Comparison of ENCODE assay signal across 12 cellular contexts in genomic region chr2:1132328-1132964, GRCh38.
A peak's percentile ranks its signal among the peaks of the same experiment; 100 is the strongest.
DNase-seq lines count a peak whose midpoint lies in the region; ATAC-seq and TF ChIP-seq lines count a peak whose summit lies in the region.
"Had no signal": no experiment of that assay in that cellular context is flagged by ENCODE, and none has a peak within 500 bp of the region (broad histone marks: within the 10 kb centered on the region; RNA-seq: fewer than 3 reads in every experiment).

No MANE protein-coding gene starts in this region.

- no peaks in the 10 kb centered on the region for H3F3A ChIP-seq in PC-3 (ENCODE audit: low read length, unreplicated experiment)

- peaks cover 32% of the 10 kb centered on the region for H3K4me1 Mint-ChIP-seq in activated naive CD4-positive, alpha-beta T cell treated with anti-CD3 and anti-CD28 coated beads for 36 hours (ENCODE audit: low read depth)
- H3K4me1 Mint-ChIP-seq in stimulated activated naive CD8-positive, alpha-beta T cell treated with anti-CD3 and anti-CD28 coated beads, Interleukin-15, amount 100 ng/mL, for 72 hours: peaks cover 34% of the 10 kb centered on the region

- peak; percentile 94 for ATAC-seq in stimulated activated naive CD8-positive, alpha-beta T cell treated with anti-CD3 and anti-CD28 coated beads, Interleukin-15, amount 100 ng/mL, for 72 hours
- ATAC-seq in PC-3 (no peak), gastrocnemius medialis (no peak), GM19397 (IDR thresholded peaks at IDR 0.05; ENCODE audit: unreplicated experiment) (no peak)

- DNase-seq in activated naive CD4-positive, alpha-beta T cell treated with anti-CD3 and anti-CD28 coated beads for 36 hours: peak; percentile 61
- no peak for DNase-seq in activated naive CD4-positive, alpha-beta T cell (lab: John Stamatoyannopoulos, UW)
- DNase-seq in NCI-H526 treated with DMSO at 0.1 percent for 48 hours (lab: John Stamatoyannopoulos, UW) (peak; percentile 93), kidney glomerular epithelial cell (lab: John Stamatoyannopoulos, UW) (peak; percentile 50), PC-3 (no peak), gastrocnemius medialis (no peak)
- DNase-seq in stimulated activated naive CD8-positive, alpha-beta T cell treated with anti-CD3 and anti-CD28 coated beads, Interleukin-15, amount 100 ng/mL, for 72 hours: peak; percentile 27 to 41
- DNase-seq: MG63, posterior cingulate gyrus had no signal

- no peak for TF ChIP-seq POLR2A in gastrocnemius medialis (IDR thresholded peaks at IDR 0.05)

- no peaks in the 10 kb centered on the region for H3K79me2 ChIP-seq in PC-3 (ENCODE audit: low read length)

- no peaks in the 10 kb centered on the region for H3K36me3 Mint-ChIP-seq in activated naive CD4-positive, alpha-beta T cell treated with anti-CD3 and anti-CD28 coated beads for 36 hours (ENCODE audit: low read depth)

- H3K9ac ChIP-seq in PC-3 (ENCODE audit: low read length): no peak overlapping the region

- no peak for TF ChIP-seq CTCF in PC-3 (conservative IDR thresholded peaks at IDR 0.05; ENCODE audit: low read depth, low read length)
- no peak for TF ChIP-seq CTCF in gastrocnemius medialis (IDR thresholded peaks at IDR 0.05 in 4 of 5, conservative IDR thresholded peaks at IDR 0.05 in 1 of 5)

- H3K4me1 ChIP-seq in PC-3 (ENCODE audit: insufficient read depth, low read length) (no peaks in the 10 kb centered on the region), gastrocnemius medialis (no peaks in the 10 kb centered on the region)
- H3K4me1 ChIP-seq: vagina had no signal

- H3K36me3 ChIP-seq in PC-3 (ENCODE audit: low read depth, low read length): no peaks in the 10 kb centered on the region
- H3K36me3 ChIP-seq in gastrocnemius medialis: no peaks in the 10 kb centered on the region
- H3K36me3 ChIP-seq: cardiac muscle cell, MG63, vagina had no signal

- in situ Hi-C loops in gastrocnemius medialis (cut with MboI; ENCODE audit: low sequenced_read_pairs in 4 of 4): no loop called here

- H4K20me1 ChIP-seq in PC-3 (ENCODE audit: low read length): no peaks in the 10 kb centered on the region

- BruUV-seq in PC-3 (replicated peaks; lab: Mats Ljungman, UMichigan): no TSS peak

- H3K27me3 Mint-ChIP-seq in activated naive CD4-positive, alpha-beta T cell treated with anti-CD3 and anti-CD28 coated beads for 36 hours (ENCODE audit: low read depth): no peaks in the 10 kb centered on the region
- no peaks in the 10 kb centered on the region for H3K27me3 Mint-ChIP-seq in stimulated activated naive CD8-positive, alpha-beta T cell treated with anti-CD3 and anti-CD28 coated beads, Interleukin-15, amount 100 ng/mL, for 72 hours

- no peak overlapping the region for H3K27ac ChIP-seq in PC-3 (ENCODE audit: low read length)
- no peak overlapping the region for H3K27ac ChIP-seq in gastrocnemius medialis
- H3K27ac ChIP-seq: cardiac muscle cell, vagina had no signal

- no peaks in the 10 kb centered on the region for H3K9me3 Mint-ChIP-seq in activated naive CD4-positive, alpha-beta T cell treated with anti-CD3 and anti-CD28 coated beads for 36 hours
- no peaks in the 10 kb centered on the region for H3K9me3 Mint-ChIP-seq in stimulated activated naive CD8-positive, alpha-beta T cell treated with anti-CD3 and anti-CD28 coated beads, Interleukin-15, amount 100 ng/mL, for 72 hours

- no peak overlapping the region for H3K4me3 ChIP-seq in PC-3 (ENCODE audit: low read length)
- no peak overlapping the region for H3K4me3 ChIP-seq in gastrocnemius medialis
- H3K4me3 ChIP-seq: cardiac muscle cell, MG63, vagina had no signal

- H3K9me2 ChIP-seq in PC-3 (replicated peaks; ENCODE audit: low read length): no peaks in the 10 kb centered on the region

- intact Hi-C loops in activated naive CD4-positive, alpha-beta T cell treated with anti-CD3 and anti-CD28 coated beads for 36 hours (cut with micrococcal nuclease): loop anchor here (2.0 to 10.0 kb wide), 6 partner anchors 14 to 868 kb away; partner anchors contain the start of genes ACP1, SH3YL1 and TMEM18
- intact Hi-C loops in PC-3 (cut with micrococcal nuclease): no loop called here
- intact Hi-C loops in gastrocnemius medialis (cut with DNase I; ENCODE audit: low total_unique reads): no loop called here

- H3K4me2 ChIP-seq in PC-3 (ENCODE audit: low read length): no peak overlapping the region

- H3K27ac Mint-ChIP-seq in activated naive CD4-positive, alpha-beta T cell treated with anti-CD3 and anti-CD28 coated beads for 36 hours: no peak overlapping the region
- H3K27ac Mint-ChIP-seq in stimulated activated naive CD8-positive, alpha-beta T cell treated with anti-CD3 and anti-CD28 coated beads, Interleukin-15, amount 100 ng/mL, for 72 hours: no peak overlapping the region

- H3K4me3 Mint-ChIP-seq in activated naive CD4-positive, alpha-beta T cell treated with anti-CD3 and anti-CD28 coated beads for 36 hours: peak overlapping the region; percentile 2
- H3K4me3 Mint-ChIP-seq in stimulated activated naive CD8-positive, alpha-beta T cell treated with anti-CD3 and anti-CD28 coated beads, Interleukin-15, amount 100 ng/mL, for 72 hours: no peak overlapping the region

- H3K27me3 ChIP-seq in PC-3 (ENCODE audit: low read length) (peaks cover 26% of the 10 kb centered on the region; the same call in 1 of the 2 replicates), gastrocnemius medialis (no peaks in the 10 kb centered on the region)
- H3K27me3 ChIP-seq: cardiac muscle cell, MG63, vagina had no signal

- H3K9me3 ChIP-seq in PC-3 (ENCODE audit: low read length) (no peaks in the 10 kb centered on the region), gastrocnemius medialis (no peaks in the 10 kb centered on the region)
- H3K9me3 ChIP-seq: MG63, vagina had no signal

- H2AFZ ChIP-seq in PC-3 (ENCODE audit: low read length): no peak overlapping the region

- POLR2A ChIA-PET in PC-3 (lab: Charles Lee; ENCODE audit: unreplicated experiment): no interaction called here

- CTCF ChIA-PET in activated naive CD4-positive, alpha-beta T cell treated with anti-CD3 and anti-CD28 coated beads for 36 hours (lab: Charles Lee): interaction anchor here (0.6 to 1.4 kb wide), 3 partner anchors 9 to 104 kb away, joined by 3 to 4 read pairs (median 4); no protein-coding TSS in a partner anchor
- CTCF ChIA-PET in PC-3 (lab: Charles Lee): no interaction called here

Comparison
In these comparisons a context has a peak if more than half of its experiments do, and no peak if none do; other contexts are left out.
1. DNase-seq: peak in activated naive CD4-positive, alpha-beta T cell treated with anti-CD3 and anti-CD28 coated beads for 36 hours (single experiment), NCI-H526 treated with DMSO at 0.1 percent for 48 hours (single experiment), kidney glomerular epithelial cell (single experiment) and stimulated activated naive CD8-positive, alpha-beta T cell treated with anti-CD3 and anti-CD28 coated beads, Interleukin-15, amount 100 ng/mL, for 72 hours (2 of 2); none in activated naive CD4-positive, alpha-beta T cell (0 of 4), PC-3 (single experiment) and gastrocnemius medialis (0 of 2).